ENCODE assay signal across 22 cellular contexts in genomic region chr12:25556136-25556535, GRCh38. TPM values are rescaled to one million over a fixed set of nuclear protein-coding genes. Genes with fewer than 3 reads are reported as not detected.
"Had no signal": no experiment of that assay in that cellular context is flagged by ENCODE, and none has a peak within 500 bp of the region (broad histone marks: within the 10 kb centered on the region; RNA-seq: fewer than 3 reads in every experiment).

No MANE protein-coding gene starts in this region.

- DNase-seq: dorsolateral prefrontal cortex; effector CD8-positive, alpha-beta T cell; foreskin melanocyte; head of caudate nucleus; left colon; left ventricle myocardium superior; mesendoderm; naive B cell; occipital lobe; psoas muscle; retina; right lobe of liver; stimulated activated CD4-positive, alpha-beta T cell treated with anti-CD3 and anti-CD28 coated beads, Interleukin-4, amount 100 ng/mL, for 1 hour; stimulated activated CD8-positive, alpha-beta memory T cell treated with anti-CD3 and anti-CD28 coated beads, Interleukin-4, amount 100 ng/mL, for 48 hours; stimulated activated naive CD8-positive, alpha-beta T cell treated with anti-CD3 and anti-CD28 coated beads, Interleukin-15, Interleukin-2, amounts not matched to agents 100 U/mL and 50 U/mL, for 24 hours; thyroid gland had no signal

- H3K36me3 ChIP-seq: right lobe of liver, suprapubic skin, thyroid gland had no signal

- H3K4me3 ChIP-seq: dorsolateral prefrontal cortex, hepatocyte, psoas muscle, right lobe of liver, suprapubic skin, thyroid gland had no signal

- FAIRE-seq: urothelium cell line had no signal

- H3K27me3 ChIP-seq: dorsolateral prefrontal cortex, hepatocyte, right lobe of liver, suprapubic skin, thyroid gland had no signal

- ATAC-seq: left colon; left ventricle myocardium superior; psoas muscle; right lobe of liver; stimulated activated effector memory CD8-positive, alpha-beta T cell treated with anti-CD3 and anti-CD28 coated beads, Interleukin-12 subunit alpha, Interleukin-12 subunit beta, amount 100 ng/mL, for 72 hours; stimulated activated naive CD8-positive, alpha-beta T cell treated with anti-CD3 and anti-CD28 coated beads, Interleukin-15, Interleukin-2, amounts not matched to agents 100 U/mL and 50 U/mL, for 24 hours had no signal

- H2AFZ ChIP-seq: hepatocyte, parathyroid adenoma had no signal

- H3K9me3 ChIP-seq: psoas muscle, right lobe of liver, suprapubic skin, thyroid gland had no signal

- H3K4me1 ChIP-seq: parathyroid adenoma, psoas muscle, suprapubic skin, thyroid gland had no signal

- H3K9ac ChIP-seq: parathyroid adenoma had no signal

- H3K27ac ChIP-seq: dorsolateral prefrontal cortex, hepatocyte, parathyroid adenoma, psoas muscle, right lobe of liver, suprapubic skin, thyroid gland had no signal

- H3K79me2 ChIP-seq: hepatocyte, parathyroid adenoma had no signal

- H3K4me2 ChIP-seq: hepatocyte had no signal

RNA-seq across cellular contexts. Expression of gene LMNTD1, which starts 3.1 kb away (rescaled TPM):
- total RNA-seq: left colon, left ventricle myocardium superior, psoas muscle, right lobe of liver had no signal
- polyA plus RNA-seq: esophagus, hepatocyte, psoas muscle had no signal
